ENCODE assay signal across 30 cellular contexts in the genomic region with DNA sequence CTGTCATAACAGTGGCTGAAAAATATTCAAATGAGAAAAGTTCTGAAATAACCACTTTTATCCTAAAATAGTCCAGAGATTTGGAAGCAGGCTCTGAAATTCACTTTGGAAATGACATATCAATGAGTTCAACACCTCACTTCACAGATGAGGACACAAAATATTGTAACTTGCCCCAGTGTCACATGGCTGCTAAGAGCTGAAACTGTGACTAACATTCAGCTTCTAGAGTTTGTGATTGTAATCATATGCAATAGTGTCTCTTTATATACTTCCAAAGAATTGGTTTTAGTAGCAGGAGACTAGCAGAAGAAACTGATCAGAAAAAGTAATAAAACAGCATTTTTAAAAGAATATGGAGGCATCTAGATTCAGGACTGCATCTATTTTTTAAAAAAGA.
"Had no signal": no experiment of that assay in that cellular context is flagged by ENCODE, and none has a peak within 500 bp of the region (broad histone marks: within the 10 kb centered on the region; RNA-seq: fewer than 3 reads in every experiment).

No MANE protein-coding gene starts in this region.

- H3K27ac ChIP-seq: dorsolateral prefrontal cortex, esophagus squamous epithelium, heart right ventricle, left lung, neutrophil, parathyroid adenoma, right lobe of liver, stomach, thyroid gland, vagina had no signal

- H3K4me3 Mint-ChIP-seq: mesothelial cell of epicardium; naive B cell; natural killer cell treated with Interleukin-12 subunit alpha and Interleukin-12 subunit beta and Interleukin-15 and Interleukin-18, amount 100 ng/mL, for 72 hours; neural crest cell; stimulated activated naive B cell treated with anti-CD40 and anti-IgM and Interleukin-4, amounts not matched to agents 10 μg/mL and 1 μg/mL and 100 μg/mL, for 72 hours had no signal

- H3K27me3 ChIP-seq: dorsolateral prefrontal cortex, esophagus squamous epithelium, heart right ventricle, left lung, neutrophil, right lobe of liver, stomach, thyroid gland, vagina had no signal

- H3K9me3 Mint-ChIP-seq: mesothelial cell of epicardium; naive B cell; natural killer cell treated with Interleukin-12 subunit alpha and Interleukin-12 subunit beta and Interleukin-15 and Interleukin-18, amount 100 ng/mL, for 72 hours; neural crest cell; stimulated activated naive B cell treated with anti-CD40 and anti-IgM and Interleukin-4, amounts not matched to agents 10 μg/mL and 1 μg/mL and 100 μg/mL, for 72 hours had no signal

- H3K9ac ChIP-seq: parathyroid adenoma had no signal

- ATAC-seq: heart right ventricle; left cardiac atrium; left lung; mucosa of descending colon; natural killer cell treated with Interleukin-12 subunit alpha and Interleukin-12 subunit beta and Interleukin-15 and Interleukin-18, amount 100 ng/mL, for 72 hours; right lobe of liver; stimulated activated naive B cell treated with anti-CD40 and anti-IgM and Interleukin-4, amounts not matched to agents 10 μg/mL and 1 μg/mL and 100 μg/mL, for 72 hours had no signal

- H3K9me3 ChIP-seq: esophagus squamous epithelium, heart right ventricle, left lung, mucosa of descending colon, neutrophil, right lobe of liver, stomach, thyroid gland, vagina had no signal

- H3K27ac Mint-ChIP-seq: mesothelial cell of epicardium; natural killer cell treated with Interleukin-12 subunit alpha and Interleukin-12 subunit beta and Interleukin-15 and Interleukin-18, amount 100 ng/mL, for 72 hours; progenitor cell of endocrine pancreas; stimulated activated naive B cell treated with anti-CD40 and anti-IgM and Interleukin-4, amounts not matched to agents 10 μg/mL and 1 μg/mL and 100 μg/mL, for 72 hours had no signal

- H2AFZ ChIP-seq: parathyroid adenoma had no signal

- FAIRE-seq: endothelial cell of umbilical vein, islet of Langerhans, small intestine had no signal

- DNase-seq: dorsolateral prefrontal cortex; effector memory CD4-positive, alpha-beta T cell; erythroblast; esophagus squamous epithelium; foreskin melanocyte; glutamatergic neuron; heart right ventricle; hippocampal formation; left cardiac atrium; left lung; mesenchymal stem cell; mucosa of descending colon; naive B cell; right lobe of liver; small intestine; stimulated activated CD4-positive, alpha-beta T cell treated with anti-CD3 and anti-CD28 coated beads, Interleukin-15, amount 100 ng/mL, for 24 hours; stimulated activated CD4-positive, alpha-beta T cell treated with anti-CD3 and anti-CD28 coated beads, Interleukin-2, amount 100 ng/mL, for 48 hours; stimulated activated naive B cell treated with anti-CD40 and anti-IgM and Interleukin-4, amounts not matched to agents 10 μg/mL and 1 μg/mL and 100 μg/mL, for 72 hours; stomach; thyroid gland; trophoblast cell had no signal

- H3K4me3 ChIP-seq: dorsolateral prefrontal cortex, esophagus squamous epithelium, heart right ventricle, left lung, mucosa of descending colon, right lobe of liver, stomach, thyroid gland, vagina had no signal

- H3K36me3 ChIP-seq: right lobe of liver, thyroid gland, vagina had no signal

- H3K4me1 Mint-ChIP-seq: mesothelial cell of epicardium, neural crest cell had no signal

- H3K27me3 Mint-ChIP-seq: naive B cell; natural killer cell treated with Interleukin-12 subunit alpha and Interleukin-12 subunit beta and Interleukin-15 and Interleukin-18, amount 100 ng/mL, for 72 hours; progenitor cell of endocrine pancreas; stimulated activated naive B cell treated with anti-CD40 and anti-IgM and Interleukin-4, amounts not matched to agents 10 μg/mL and 1 μg/mL and 100 μg/mL, for 72 hours had no signal

- H3K4me1 ChIP-seq: esophagus squamous epithelium, parathyroid adenoma, right lobe of liver, stomach, thyroid gland, vagina had no signal
